Comparison of ENCODE assay signal across 20 cellular contexts in the genomic region with DNA sequence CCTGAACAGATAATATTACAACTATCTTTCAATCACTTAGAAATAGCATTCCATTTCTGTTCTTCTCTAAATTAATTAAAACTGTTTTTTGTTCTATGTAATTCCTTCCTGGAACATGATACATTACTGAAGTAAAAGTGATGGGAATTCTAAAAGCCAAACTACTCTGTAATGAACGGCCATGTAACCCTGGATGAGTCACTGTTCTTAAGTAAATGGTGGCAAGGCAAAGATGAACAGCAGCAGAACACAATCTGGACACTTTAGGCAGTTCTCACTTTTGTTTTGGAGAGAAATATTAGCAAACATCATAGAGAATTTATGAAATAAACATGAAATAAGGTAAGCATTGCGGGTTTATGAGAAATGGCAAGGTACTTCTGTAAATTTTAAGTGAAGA. TPM values are rescaled to one million over a fixed set of nuclear protein-coding genes. Genes with fewer than 3 reads are reported as not detected.
DNase-seq lines count a peak whose midpoint lies in the region; FAIRE-seq and TF ChIP-seq lines count a peak whose summit lies in the region.
"Had no signal": no experiment of that assay in that cellular context is flagged by ENCODE, and none has a peak within 500 bp of the region (broad histone marks: within the 10 kb centered on the region; RNA-seq: fewer than 3 reads in every experiment).

No MANE protein-coding gene starts in this region.

- H3K27me3 Mint-ChIP-seq in astrocyte (ENCODE audit: low read depth, unreplicated experiment) (no peaks in the 10 kb centered on the region), immature natural killer cell (ENCODE audit: low read depth in 3 of 3) (peaks cover 7 to 10% (median 9%) of the 10 kb centered on the region in 3 donors)

- peaks cover 16% of the 10 kb centered on the region for H3K4me1 Mint-ChIP-seq in astrocyte (ENCODE audit: low read depth, unreplicated experiment)
- H3K4me1 Mint-ChIP-seq in immature natural killer cell = peaks cover 62 to 76% of the 10 kb centered on the region in 2 donors

- no peak overlapping the region for H2AFZ ChIP-seq in astrocyte (ENCODE audit: low read depth, low read length)

- no peak overlapping the region for H3K4me3 ChIP-seq in astrocyte (ENCODE audit: insufficient read depth, low read depth, low read length)
- H3K4me3 ChIP-seq: dorsolateral prefrontal cortex, psoas muscle had no signal

- H3K36me3 Mint-ChIP-seq in astrocyte (ENCODE audit: low read depth, unreplicated experiment) (peaks cover 3% of the 10 kb centered on the region), immature natural killer cell (peaks cover 0 to 7% (median 4%) of the 10 kb centered on the region in 3 donors)

- no peaks in the 10 kb centered on the region for H4K20me1 ChIP-seq in astrocyte (ENCODE audit: insufficient read depth, low read length)

- H3K4me1 ChIP-seq in astrocyte (ENCODE audit: insufficient read depth, low read length) = no peaks in the 10 kb centered on the region
- H3K4me1 ChIP-seq: psoas muscle had no signal

- no peaks in the 10 kb centered on the region for H3K9me3 ChIP-seq in astrocyte (ENCODE audit: insufficient read depth, low read depth, low read length)

- no peak for FAIRE-seq in astrocyte (lab: Jason Lieb, UNC)

- no peak for TF ChIP-seq CTCF in astrocyte (IDR thresholded peaks at IDR 0.05; ENCODE audit: insufficient read depth, low read depth, low read length)

- H3K36me3 ChIP-seq in astrocyte (ENCODE audit: insufficient read depth, low read length) = no peaks in the 10 kb centered on the region

- no peak overlapping the region for H3K27ac ChIP-seq in astrocyte (ENCODE audit: low read depth, low read length)
- H3K27ac ChIP-seq: dorsolateral prefrontal cortex, psoas muscle had no signal

- peak; percentile 8 for DNase-seq in AG20443 (ENCODE audit: low spot score)
- DNase-seq in HCEC 1CT = peak; percentile 22
- peak; percentile 22 for DNase-seq in astrocyte (ENCODE audit: low read depth)
- DNase-seq in immature natural killer cell = no peak
- DNase-seq in stimulated activated CD4-positive, alpha-beta T cell treated with anti-CD3 and anti-CD28 coated beads, Interleukin-2, amount 100 ng/mL, for 48 hours = no peak
- DNase-seq in iPS-NIHi7 (ENCODE audit: extremely low spot score) = no peak
- no peak for DNase-seq in NCI-H524 (lab: John Stamatoyannopoulos, UW)
- no peak for DNase-seq in GDM1 (lab: John Stamatoyannopoulos, UW)
- DNase-seq: activated CD4-positive, alpha-beta T cell treated with anti-CD3 and anti-CD28 coated beads, Interleukin-2, amount 50 U/mL, for 48 hours; aorta; DMS153; dorsolateral prefrontal cortex; H9; NCI-H2029 treated with DMSO at 0.1 percent for 48 hours; NCI-H524 treated with DMSO at 0.1 percent for 48 hours; OCI-M1; psoas muscle; stimulated activated CD4-positive, alpha-beta T cell treated with anti-CD3 and anti-CD28 coated beads, Interleukin-12 subunit alpha, Interleukin-12 subunit beta, amount 100 ng/mL, for 4 hours had no signal

- peaks cover 5% of the 10 kb centered on the region for H3K9me3 Mint-ChIP-seq in astrocyte (ENCODE audit: unreplicated experiment)
- peaks cover 0 to 12% (median 7%) of the 10 kb centered on the region in 6 donors for H3K9me3 Mint-ChIP-seq in immature natural killer cell

- H3K4me3 Mint-ChIP-seq in astrocyte (ENCODE audit: unreplicated experiment) (no peak overlapping the region), immature natural killer cell (peak overlapping the region in 1 of 5 donors; percentile 39)
- H3K4me3 Mint-ChIP-seq: H9 had no signal

- H3K4me2 ChIP-seq in astrocyte (ENCODE audit: low read length) = no peak overlapping the region

- no peaks in the 10 kb centered on the region for H3K79me2 ChIP-seq in astrocyte (ENCODE audit: insufficient read depth, low read length)

- H3K27me3 ChIP-seq in astrocyte (ENCODE audit: insufficient read depth, low read length) = no peaks in the 10 kb centered on the region

- H3K9ac ChIP-seq in astrocyte (ENCODE audit: low read length) = no peak overlapping the region

- no peak overlapping the region for H3K27ac Mint-ChIP-seq in astrocyte (ENCODE audit: unreplicated experiment)
- H3K27ac Mint-ChIP-seq in immature natural killer cell = peak overlapping the region in 5 of 6 donors; percentile 2 to 45 (median 11)
- H3K27ac Mint-ChIP-seq: H9 had no signal

RNA-seq across cellular contexts. Expression of gene GPR82, which starts 1.2 kb away (rescaled TPM):
- total RNA-seq in astrocyte = not detected in 2 replicates
- polyA plus RNA-seq in immature natural killer cell = 1 to 10 TPM; 5.5 to 7.2 (median 5.7) TPM
- total RNA-seq: H9, HT-29 had no signal
- polyA plus RNA-seq: BJ had no signal

RNA-seq across cellular contexts. Expression of gene GPR34, which starts 34.0 kb away (rescaled TPM):
- not detected in 2 replicates for total RNA-seq in astrocyte
- 1 to 10 TPM in 2 of 3 donors, not detected in 1; 2.8 to 2.9 TPM for polyA plus RNA-seq in immature natural killer cell
- total RNA-seq: H9, HT-29 had no signal
- polyA plus RNA-seq: BJ had no signal

Comparison
In these comparisons a context has a peak if more than half of its experiments do, and no peak if none do; other contexts are left out.
1. DNase-seq: peak in AG20443 (single experiment), HCEC 1CT (single experiment) and astrocyte (single experiment); none in immature natural killer cell (0 of 3), stimulated activated CD4-positive, alpha-beta T cell treated with anti-CD3 and anti-CD28 coated beads, Interleukin-2, amount 100 ng/mL, for 48 hours (0 of 2), iPS-NIHi7 (single experiment), NCI-H524 (0 of 2) and GDM1 (single experiment).